19 cellular contexts compared by ENCODE assay signal in the genomic region with DNA sequence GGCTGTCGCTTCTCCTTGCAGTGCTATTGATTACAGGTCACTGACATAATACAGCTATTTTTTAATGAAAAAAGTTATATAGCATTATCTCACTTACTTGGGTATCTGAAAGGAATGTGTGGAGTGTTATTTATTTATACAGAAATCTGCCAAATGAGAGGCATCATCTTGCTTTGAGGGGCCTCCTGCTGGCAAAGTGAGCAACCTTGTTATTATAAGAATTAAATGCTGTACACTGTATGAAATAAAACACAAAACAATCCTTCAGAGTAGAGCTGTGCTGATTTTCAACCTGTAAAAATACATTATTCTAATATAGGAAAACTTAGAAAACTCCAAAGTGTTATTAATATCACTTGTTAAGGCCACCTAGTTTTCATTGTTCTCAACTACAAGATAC. TPM values are rescaled to one million over a fixed set of nuclear protein-coding genes. Genes with fewer than 3 reads are reported as not detected.
A peak's percentile ranks its signal among the peaks of the same experiment; 100 is the strongest.
DNase-seq lines count a peak whose midpoint lies in the region; TF ChIP-seq lines count a peak whose summit lies in the region.
"Had no signal": no experiment of that assay in that cellular context is flagged by ENCODE, and none has a peak within 500 bp of the region (broad histone marks: within the 10 kb centered on the region; RNA-seq: fewer than 3 reads in every experiment).

No MANE protein-coding gene starts in this region.

- H3K9me3 ChIP-seq in BE2C: no peaks in the 10 kb centered on the region
- H3K9me3 ChIP-seq in HEK293 (ENCODE audit: control insufficient read depth, insufficient read depth, low read depth, low read length): no peaks in the 10 kb centered on the region
- H3K9me3 ChIP-seq: SJCRH30 had no signal

- H3K36me3 Mint-ChIP-seq in nephron (ENCODE audit: low read depth): no peaks in the 10 kb centered on the region
- H3K36me3 Mint-ChIP-seq: CD8-positive, alpha-beta T cell had no signal

- H3K27me3 Mint-ChIP-seq in nephron (ENCODE audit: low read depth): no peaks in the 10 kb centered on the region

- no peak overlapping the region for H3K4me3 Mint-ChIP-seq in nephron
- H3K4me3 Mint-ChIP-seq: CD8-positive, alpha-beta T cell had no signal

- H3K36me3 ChIP-seq in BE2C (no peaks in the 10 kb centered on the region), HEK293 (ENCODE audit: control insufficient read depth in 2 of 2, insufficient read depth in 1 of 2, low read length in 2 of 2) (no peaks in the 10 kb centered on the region)
- H3K36me3 ChIP-seq: SJCRH30 had no signal

- H3K4me3 ChIP-seq in BE2C (ENCODE audit: low read depth, low read length) (no peak overlapping the region), HEK293 (ENCODE audit: low read depth, low read length) (no peak overlapping the region), astrocyte of the spinal cord (ENCODE audit: low read depth, low read length) (no peak overlapping the region)
- H3K4me3 ChIP-seq: K562, SJCRH30 had no signal

- H3K4me1 ChIP-seq in BE2C (peaks cover 12% of the 10 kb centered on the region), HEK293 (ENCODE audit: control insufficient read depth, insufficient read depth, low read length) (peaks cover 20% of the 10 kb centered on the region)
- H3K4me1 ChIP-seq: SJCRH30 had no signal

- no peaks in the 10 kb centered on the region for H3K9me3 Mint-ChIP-seq in nephron
- H3K9me3 Mint-ChIP-seq: CD8-positive, alpha-beta T cell had no signal

- in situ Hi-C loops in astrocyte of the spinal cord (cut with HindIII; ENCODE audit: low sequenced_read_pairs): no loop called here

- H3K27ac ChIP-seq in HEK293 (ENCODE audit: extremely low read depth, low read depth, low read length): no peak overlapping the region
- H3K27ac ChIP-seq: HL-60, SJCRH30 had no signal

- DNase-seq in BE2C (no peak), astrocyte of the spinal cord (ENCODE audit: low read depth, low spot score) (no peak), inferior parietal cortex (ENCODE audit: extremely low spot score) (no peak), DMS153 (lab: John Stamatoyannopoulos, UW) (no peak), activated T-cell treated with anti-CD3 and anti-CD28 coated beads for 4 hours (no peak)
- DNase-seq: C1 segment of cervical spinal cord; CD8-positive, alpha-beta T cell; DMS79; NCI-H1092 treated with DMSO at 0.1 percent for 48 hours; NCI-H1436 treated with DMSO at 0.1 percent for 48 hours; NCI-H1930; NCI-H524 treated with DMSO at 0.1 percent for 48 hours; NCI-H82; SJCRH30 had no signal

- no peaks in the 10 kb centered on the region for H3K27me3 ChIP-seq in BE2C
- H3K27me3 ChIP-seq: SJCRH30 had no signal

- H3K4me1 Mint-ChIP-seq in nephron: peaks cover under 1% of the 10 kb centered on the region

- TF ChIP-seq CTCF in BE2C (IDR thresholded peaks at IDR 0.05; ENCODE audit: low read depth, low read length): peak; percentile 32
- TF ChIP-seq CTCF in HEK293 (tag by site-specific recombination; IDR thresholded peaks at IDR 0.05): no peak
- TF ChIP-seq CTCF in astrocyte of the spinal cord (IDR thresholded peaks at IDR 0.05; ENCODE audit: low read depth, low read length): peak; percentile 6
- peak in 1 of 3 experiments; percentile 19 for TF ChIP-seq CTCF in nephron (IDR thresholded peaks at IDR 0.05; ENCODE audit: unreplicated experiment in 3 of 3)

- peak overlapping the region in 2 of 3 experiments; percentile 35 to 83 for H3K27ac Mint-ChIP-seq in nephron
- H3K27ac Mint-ChIP-seq: CD8-positive, alpha-beta T cell had no signal

- CTCF ChIA-PET in HEK293 (lab: Yijun Ruan, JAX): interaction anchor here (1.0 kb wide), 1 partner anchor 14 kb away, joined by 3 read pairs; no protein-coding TSS in a partner anchor

- POLR2A ChIA-PET in HEK293 (lab: Yijun Ruan, JAX): no interaction called here

TF ChIP-seq in HEK293, 187 proteins besides CTCF, POLR2A, EP300 and RAD21:
- TF ChIP-seq OSR2 (tag by site-specific recombination; IDR thresholded peaks at IDR 0.05) (0 out of 2 replicates have a peak, but pooled peaks have one; percentile 43), OVOL3 (tag by site-specific recombination; IDR thresholded peaks at IDR 0.05) (no peak), ZNF560 (tag by site-specific recombination; IDR thresholded peaks at IDR 0.05; ENCODE audit: borderline replicate concordance) (no peak), ZNF654 (tag by site-specific recombination; IDR thresholded peaks at IDR 0.05; ENCODE audit: low read depth) (0 out of 2 replicates have a peak, but pooled peaks have one; percentile 3), FEZF1 (tag by site-specific recombination; IDR thresholded peaks at IDR 0.05) (peak; percentile 49; the same call in 1 of the 2 replicates)
- TF ChIP-seq, protein P1, sequence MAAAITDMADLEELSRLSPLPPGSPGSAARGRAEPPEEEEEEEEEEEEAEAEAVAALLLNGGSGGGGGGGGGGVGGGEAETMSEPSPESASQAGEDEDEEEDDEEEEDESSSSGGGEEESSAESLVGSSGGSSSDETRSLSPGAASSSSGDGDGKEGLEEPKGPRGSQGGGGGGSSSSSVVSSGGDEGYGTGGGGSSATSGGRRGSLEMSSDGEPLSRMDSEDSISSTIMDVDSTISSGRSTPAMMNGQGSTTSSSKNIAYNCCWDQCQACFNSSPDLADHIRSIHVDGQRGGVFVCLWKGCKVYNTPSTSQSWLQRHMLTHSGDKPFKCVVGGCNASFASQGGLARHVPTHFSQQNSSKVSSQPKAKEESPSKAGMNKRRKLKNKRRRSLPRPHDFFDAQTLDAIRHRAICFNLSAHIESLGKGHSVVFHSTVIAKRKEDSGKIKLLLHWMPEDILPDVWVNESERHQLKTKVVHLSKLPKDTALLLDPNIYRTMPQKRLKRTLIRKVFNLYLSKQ (tag by site-specific recombination; IDR thresholded peaks at IDR 0.05; ENCODE audit: borderline replicate concordance): no peak
- TF ChIP-seq, protein P2, sequence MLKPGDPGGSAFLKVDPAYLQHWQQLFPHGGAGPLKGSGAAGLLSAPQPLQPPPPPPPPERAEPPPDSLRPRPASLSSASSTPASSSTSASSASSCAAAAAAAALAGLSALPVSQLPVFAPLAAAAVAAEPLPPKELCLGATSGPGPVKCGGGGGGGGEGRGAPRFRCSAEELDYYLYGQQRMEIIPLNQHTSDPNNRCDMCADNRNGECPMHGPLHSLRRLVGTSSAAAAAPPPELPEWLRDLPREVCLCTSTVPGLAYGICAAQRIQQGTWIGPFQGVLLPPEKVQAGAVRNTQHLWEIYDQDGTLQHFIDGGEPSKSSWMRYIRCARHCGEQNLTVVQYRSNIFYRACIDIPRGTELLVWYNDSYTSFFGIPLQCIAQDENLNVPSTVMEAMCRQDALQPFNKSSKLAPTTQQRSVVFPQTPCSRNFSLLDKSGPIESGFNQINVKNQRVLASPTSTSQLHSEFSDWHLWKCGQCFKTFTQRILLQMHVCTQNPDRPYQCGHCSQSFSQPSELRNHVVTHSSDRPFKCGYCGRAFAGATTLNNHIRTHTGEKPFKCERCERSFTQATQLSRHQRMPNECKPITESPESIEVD (tag by site-specific recombination; IDR thresholded peaks at IDR 0.05): peak; percentile 70

RNA-seq across cellular contexts. Expression of a gene that starts 20.9 kb away (rescaled TPM):
- polyA plus RNA-seq in BE2C (2012; ENCODE audit: insufficient read depth, insufficient read length, low read depth): 0.71 TPM
- polyA plus RNA-seq: HepG2, K562 had no signal
